Comparison of ENCODE assay signal across 8 cellular contexts in the genomic region with DNA sequence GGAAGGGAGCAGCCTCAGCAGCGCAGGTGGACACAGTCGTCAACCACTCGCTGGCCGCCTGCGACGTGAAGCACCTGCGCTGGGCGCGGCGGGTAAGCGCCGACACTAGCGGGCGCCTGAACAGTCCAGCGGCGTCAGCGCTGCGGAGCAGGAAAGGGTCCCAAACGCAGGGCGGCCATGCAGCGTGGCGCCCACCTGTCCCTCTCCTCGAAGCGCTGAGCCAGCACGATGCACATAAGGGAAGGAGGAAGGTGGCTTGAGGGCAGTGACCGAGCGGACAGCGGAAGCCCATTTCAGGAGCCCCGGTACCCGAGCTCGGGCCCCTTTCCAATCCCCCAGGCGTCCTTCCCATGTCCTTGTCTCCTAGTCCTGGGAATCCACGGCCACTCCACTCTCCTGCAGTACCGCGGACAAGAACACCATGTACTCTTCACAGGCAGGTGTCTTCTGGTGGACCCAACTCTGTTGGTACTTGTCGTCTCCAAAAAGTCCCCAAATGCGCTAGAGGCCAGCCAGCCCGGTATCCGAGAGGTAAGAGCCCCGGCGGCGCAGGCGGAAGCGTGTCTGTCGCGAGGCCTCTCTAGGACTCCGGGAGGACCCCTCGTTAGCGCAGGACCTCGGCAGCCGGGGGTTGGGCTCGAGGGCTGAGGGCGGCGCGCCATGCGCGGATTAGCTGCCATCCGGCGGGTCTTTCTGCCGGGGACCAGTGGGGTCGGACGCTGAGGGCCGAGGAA. TPM values are rescaled to one million over a fixed set of nuclear protein-coding genes. Genes with fewer than 3 reads are reported as not detected.
DNase-seq lines count a peak whose midpoint lies in the region; ATAC-seq and TF ChIP-seq lines count a peak whose summit lies in the region.

No MANE protein-coding gene starts in this region.

- H3K9me3 Mint-ChIP-seq in activated CD8-positive, alpha-beta memory T cell treated with anti-CD3 and anti-CD28 coated beads, Interleukin-2, amount 10 ng/mL, durations not matched to agents 7 days and 5 days (ENCODE audit: low read depth): peaks cover 36% of the 10 kb centered on the region

- H3K27ac Mint-ChIP-seq in activated CD8-positive, alpha-beta memory T cell treated with anti-CD3 and anti-CD28 coated beads, Interleukin-2, amount 10 ng/mL, durations not matched to agents 7 days and 5 days: peak overlapping the region; percentile 13

- H3K4me1 Mint-ChIP-seq in activated CD8-positive, alpha-beta memory T cell treated with anti-CD3 and anti-CD28 coated beads, Interleukin-2, amount 10 ng/mL, durations not matched to agents 7 days and 5 days: no peaks in the 10 kb centered on the region

- no peak for TF ChIP-seq EP300 in sigmoid colon (IDR thresholded peaks at IDR 0.05)

- TF ChIP-seq CTCF in sigmoid colon (IDR thresholded peaks at IDR 0.05): no peak

- H3K4me3 Mint-ChIP-seq in activated CD8-positive, alpha-beta memory T cell treated with anti-CD3 and anti-CD28 coated beads, Interleukin-2, amount 10 ng/mL, durations not matched to agents 7 days and 5 days: no peak overlapping the region

- H3K27ac ChIP-seq in HUES64 (ENCODE audit: low read depth, low read length) (peak overlapping the region; percentile 13; the same call in 1 of the 2 replicates), sigmoid colon (peak overlapping the region; percentile 54 to 71 (median 66))

- peak overlapping the region; percentile 64 for H3K4me3 ChIP-seq in HUES64 (ENCODE audit: low read length)
- H3K4me3 ChIP-seq in sigmoid colon: peak overlapping the region; percentile 42 to 57 (median 52)

- no peak for ATAC-seq in activated CD8-positive, alpha-beta memory T cell treated with anti-CD3 and anti-CD28 coated beads, Interleukin-2, amount 10 ng/mL, durations not matched to agents 7 days and 5 days
- ATAC-seq in HG02973 (IDR thresholded peaks at IDR 0.05; ENCODE audit: unreplicated experiment) (no peak), GM18867 (IDR thresholded peaks at IDR 0.05; ENCODE audit: unreplicated experiment) (no peak)

- peak in 1 of 2 donors; percentile 2 for TF ChIP-seq POLR2A in sigmoid colon (IDR thresholded peaks at IDR 0.05)

- peaks cover 38% of the 10 kb centered on the region for H3K36me3 Mint-ChIP-seq in activated CD8-positive, alpha-beta memory T cell treated with anti-CD3 and anti-CD28 coated beads, Interleukin-2, amount 10 ng/mL, durations not matched to agents 7 days and 5 days

- peak overlapping the region; percentile 64 for H3K9ac ChIP-seq in HUES64 (ENCODE audit: low read depth, low read length)

- CTCF ChIA-PET in activated CD8-positive, alpha-beta memory T cell treated with anti-CD3 and anti-CD28 coated beads, Interleukin-2, amount 10 ng/mL, durations not matched to agents 7 days and 5 days (lab: Charles Lee): no interaction called here

- WGBS in HUES64: 8% methylated on average over 63 of the region's 63 CpGs
- 4 to 39% methylated on average over 63 of the region's 63 CpGs for WGBS in sigmoid colon, 2 donors

- H3K9me3 ChIP-seq in HUES64 (ENCODE audit: insufficient read depth, low read depth, low read length): peaks cover 45% of the 10 kb centered on the region
- H3K9me3 ChIP-seq in sigmoid colon: peaks cover 29 to 33% (median 32%) of the 10 kb centered on the region in 4 donors

- H3K4me1 ChIP-seq in HUES64 (ENCODE audit: insufficient read depth, low read length) (no peaks in the 10 kb centered on the region), sigmoid colon (peaks cover 0 to 15% (median 9%) of the 10 kb centered on the region in 4 donors)

- H3K27me3 Mint-ChIP-seq in activated CD8-positive, alpha-beta memory T cell treated with anti-CD3 and anti-CD28 coated beads, Interleukin-2, amount 10 ng/mL, durations not matched to agents 7 days and 5 days: peaks cover 15% of the 10 kb centered on the region

- peaks cover 12% of the 10 kb centered on the region for H3K27me3 ChIP-seq in HUES64 (ENCODE audit: insufficient read depth, low read length)
- H3K27me3 ChIP-seq in sigmoid colon: no peaks in the 10 kb centered on the region

- intact Hi-C loops in sigmoid colon (cut with DNase I): loop anchor here (2.0 kb wide), 1 partner anchor 18 kb away; a partner anchor contains a TSS

- DNase-seq in activated CD8-positive, alpha-beta memory T cell treated with anti-CD3 and anti-CD28 coated beads, Interleukin-2, amount 10 ng/mL, durations not matched to agents 7 days and 5 days: no peak
- DNase-seq in hippocampal formation (lab: John Stamatoyannopoulos, UW) (peak; percentile 1 to 11), sigmoid colon (peak; percentile 82), epidermal melanocyte (ENCODE audit: insufficient read length, low spot score) (no peak), pons (ENCODE audit: low spot score) (no peak)

- no peaks in the 10 kb centered on the region for H3K36me3 ChIP-seq in HUES64 (ENCODE audit: insufficient read depth, low read length)
- peaks cover 0 to 15% (median 5%) of the 10 kb centered on the region in 4 donors for H3K36me3 ChIP-seq in sigmoid colon

RNA-seq across cellular contexts. Expression of a gene that starts 14.4 kb away (rescaled TPM):
- polyA plus RNA-seq in HUES64 (2013, experiment 1 of 2): 30.1 TPM
- polyA plus RNA-seq in HUES64 (2013, experiment 2 of 2): 28.1 TPM
- total RNA-seq in activated CD8-positive, alpha-beta memory T cell treated with anti-CD3 and anti-CD28 coated beads, Interleukin-2, amount 10 ng/mL, durations not matched to agents 7 days and 5 days: 10 to 100 TPM in 1 of 2 experiments, 1 to 10 TPM in 1; 8.6 to 10.7 TPM
- total RNA-seq in sigmoid colon: 10 to 100 TPM in 3 of 4 donors, 1 to 10 TPM in 1; 5.7 to 15.3 (median 12.7) TPM
- polyA plus RNA-seq in sigmoid colon: 1 to 10 TPM; 4.8 to 8.7 (median 6.0) TPM

RNA-seq across cellular contexts. Expression of a gene that starts 18.6 kb away (rescaled TPM):
- polyA plus RNA-seq in HUES64 (2013, experiment 1 of 2): under 0.01 TPM
- not detected for polyA plus RNA-seq in HUES64 (2013, experiment 2 of 2)
- under 1 TPM; 0.03 to 0.07 TPM for total RNA-seq in activated CD8-positive, alpha-beta memory T cell treated with anti-CD3 and anti-CD28 coated beads, Interleukin-2, amount 10 ng/mL, durations not matched to agents 7 days and 5 days
- total RNA-seq in sigmoid colon: 1 to 10 TPM in 1 of 4 donors, not detected in 3; 2.5 TPM
- under 1 TPM in 1 of 3 donors, not detected in 2; 0.06 TPM for polyA plus RNA-seq in sigmoid colon

RNA-seq across cellular contexts. Expression of a gene that starts 19.0 kb away (rescaled TPM):
- polyA plus RNA-seq in HUES64 (2013, experiment 1 of 2): 0.05 TPM
- not detected for polyA plus RNA-seq in HUES64 (2013, experiment 2 of 2)
- 1 to 10 TPM; 1.9 to 2.9 TPM for total RNA-seq in activated CD8-positive, alpha-beta memory T cell treated with anti-CD3 and anti-CD28 coated beads, Interleukin-2, amount 10 ng/mL, durations not matched to agents 7 days and 5 days
- 1 to 10 TPM; 4.3 to 6.1 (median 5.3) TPM for total RNA-seq in sigmoid colon
- polyA plus RNA-seq in sigmoid colon: 1 to 10 TPM; 2.4 to 3.2 (median 2.8) TPM

Comparison
In these comparisons a context has a peak if more than half of its experiments do, and no peak if none do; other contexts are left out.
1. DNase-seq: peak in hippocampal formation (2 of 2) and sigmoid colon (single experiment); none in activated CD8-positive, alpha-beta memory T cell treated with anti-CD3 and anti-CD28 coated beads, Interleukin-2, amount 10 ng/mL, durations not matched to agents 7 days and 5 days (single experiment), epidermal melanocyte (single experiment) and pons (single experiment).